Comparison of ENCODE assay signal across 18 cellular contexts in genomic region chr5:128305341-128305740, GRCh38.
DNase-seq lines count a peak whose midpoint lies in the region; ATAC-seq and TF ChIP-seq lines count a peak whose summit lies in the region.
"Had no signal": no experiment of that assay in that cellular context is flagged by ENCODE, and none has a peak within 500 bp of the region (broad histone marks: within the 10 kb centered on the region; RNA-seq: fewer than 3 reads in every experiment).

No MANE protein-coding gene starts in this region.

- H3K4me1 ChIP-seq in IMR-90 (ENCODE audit: control insufficient read depth, insufficient read depth, low read length) (no peaks in the 10 kb centered on the region), trophoblast cell (ENCODE audit: control insufficient read depth in 1 of 2, insufficient read depth in 2 of 2, low read length in 2 of 2) (no peaks in the 10 kb centered on the region)
- H3K4me1 ChIP-seq: BE2C; BLaER1 treated with 17β-estradiol and CSF1 and Interleukin-3, amounts not matched to agents 10 nM and 100 nM had no signal

- no peaks in the 10 kb centered on the region for H3K36me3 Mint-ChIP-seq in Calu3 (ENCODE audit: insufficient read depth, unreplicated experiment)
- peaks cover 34% of the 10 kb centered on the region for H3K36me3 Mint-ChIP-seq in chondrocyte (ENCODE audit: low read depth)
- H3K36me3 Mint-ChIP-seq: CD8-positive, alpha-beta memory T cell had no signal

- H3K4me2 ChIP-seq in IMR-90 (ENCODE audit: low read depth, low read length) (no peak overlapping the region), trophoblast cell (ENCODE audit: low read length) (no peak overlapping the region)
- H3K4me2 ChIP-seq: BLaER1 treated with 17β-estradiol and CSF1 and Interleukin-3, amounts not matched to agents 10 nM and 100 nM had no signal

- H3K56ac ChIP-seq in IMR-90 (ENCODE audit: extremely low read depth, insufficient read depth, low read length): no peak overlapping the region

- dilution Hi-C loops in IMR-90 (cut with HindIII; ENCODE audit: low sequenced_read_pairs, unreplicated experiment): no loop called here

- in situ Hi-C loops in IMR-90 (cut with MboI; ENCODE audit: low sequenced_read_pairs): no loop called here

- H4K91ac ChIP-seq in IMR-90 (ENCODE audit: insufficient read depth, low read depth, low read length) (no peak overlapping the region), trophoblast cell (ENCODE audit: low read depth, low read length) (no peak overlapping the region)

- DNase-seq in Calu3 (peak; percentile 11), IMR-90 (peak; percentile 7), chondrocyte (ENCODE audit: low spot score) (no peak), trophoblast cell (peak; percentile 94 to 97), NCI-H1105 (lab: John Stamatoyannopoulos, UW) (no peak)
- DNase-seq: AML-193; BE2C; CD4-positive, alpha-beta T cell; CD8-positive, alpha-beta memory T cell; DMS53; DMS79 treated with DMSO at 0.1 percent for 48 hours; GF-D8; H7 had no signal

- no peak overlapping the region for H3K4me3 Mint-ChIP-seq in Calu3 (ENCODE audit: low read depth, unreplicated experiment)
- no peak overlapping the region for H3K4me3 Mint-ChIP-seq in chondrocyte (ENCODE audit: unreplicated experiment)
- H3K4me3 Mint-ChIP-seq: CD14-positive monocyte; CD4-positive, alpha-beta T cell; CD8-positive, alpha-beta memory T cell had no signal

- no peak overlapping the region for H2BK12ac ChIP-seq in trophoblast cell (ENCODE audit: low read length)

- H2BK5ac ChIP-seq in IMR-90 (ENCODE audit: low read depth, low read length, poor library complexity, severe bottlenecking) (no peak overlapping the region), trophoblast cell (ENCODE audit: low read depth, low read length, poor library complexity) (no peak overlapping the region)

- H3K9me3 Mint-ChIP-seq in Calu3 (ENCODE audit: low read depth, unreplicated experiment) (no peaks in the 10 kb centered on the region), chondrocyte (ENCODE audit: low read depth) (no peaks in the 10 kb centered on the region)
- H3K9me3 Mint-ChIP-seq: CD4-positive, alpha-beta T cell had no signal

- H3K27me3 ChIP-seq in IMR-90 (ENCODE audit: control insufficient read depth, insufficient read depth, low read length): no peaks in the 10 kb centered on the region
- no peaks in the 10 kb centered on the region for H3K27me3 ChIP-seq in trophoblast cell (ENCODE audit: insufficient read depth, low read length)
- H3K27me3 ChIP-seq: BE2C; BLaER1 treated with 17β-estradiol and CSF1 and Interleukin-3, amounts not matched to agents 10 nM and 100 nM had no signal

- H4K20me1 ChIP-seq in IMR-90 (ENCODE audit: insufficient read depth, low read length): no peaks in the 10 kb centered on the region
- H4K20me1 ChIP-seq: BLaER1 treated with 17β-estradiol and CSF1 and Interleukin-3, amounts not matched to agents 10 nM and 100 nM had no signal

- BruUV-seq in Calu3 (replicated peaks; lab: Mats Ljungman, UMichigan): no TSS peak
- BruUV-seq in IMR-90 (replicated peaks; lab: Mats Ljungman, UMichigan): TSS peak; percentile 79

- H3K4me3 ChIP-seq in IMR-90 (ENCODE audit: insufficient read depth, low read depth, low read length) (no peak overlapping the region), trophoblast cell (ENCODE audit: low read depth, low read length) (no peak overlapping the region)
- H3K4me3 ChIP-seq: BLaER1 treated with 17β-estradiol and CSF1 and Interleukin-3, amounts not matched to agents 10 nM and 100 nM had no signal

- TF ChIP-seq CTCF in Calu3 (IDR thresholded peaks at IDR 0.05; ENCODE audit: unreplicated experiment) (no peak), IMR-90 (conservative IDR thresholded peaks at IDR 0.05; ENCODE audit: low read depth, low read length) (no peak), chondrocyte (IDR thresholded peaks at IDR 0.05) (no peak)

- no peaks in the 10 kb centered on the region for H3K9me3 ChIP-seq in IMR-90 (ENCODE audit: control insufficient read depth, insufficient read depth, low read length)
- no peaks in the 10 kb centered on the region for H3K9me3 ChIP-seq in trophoblast cell (ENCODE audit: insufficient read depth, low read depth, low read length)
- H3K9me3 ChIP-seq: BE2C; BLaER1 treated with 17β-estradiol and CSF1 and Interleukin-3, amounts not matched to agents 10 nM and 100 nM had no signal

- WGBS in IMR-90 (ENCODE audit: extremely low coverage in 2 of 2, insufficient read length in 1 of 2), 2 experiments: no CpG with 5 or more reads among the region's 5 CpGs
- no CpG with 5 or more reads among the region's 5 CpGs for WGBS in trophoblast cell (ENCODE audit: extremely low coverage, insufficient coverage, insufficient read length)

- H3K18ac ChIP-seq in IMR-90 (ENCODE audit: low read depth, low read length) (no peak overlapping the region), trophoblast cell (ENCODE audit: low read length) (no peak overlapping the region)

- no peak for TF ChIP-seq RAD21 in IMR-90 (IDR thresholded peaks at IDR 0.05; ENCODE audit: low read length)

- H3K79me2 ChIP-seq in trophoblast cell (ENCODE audit: control insufficient read depth, insufficient read depth, low read length, poor library complexity): no peaks in the 10 kb centered on the region

- 0 out of 2 replicates have a peak, but pooled peaks cover 2% of the 10 kb centered on the region for H3K9me1 ChIP-seq in IMR-90 (ENCODE audit: insufficient read depth, low read length)

- H3K36me3 ChIP-seq in IMR-90 (ENCODE audit: control insufficient read depth, insufficient read depth, low read length): peaks cover 22% of the 10 kb centered on the region
- peaks cover 0 to 8% of the 10 kb centered on the region in 2 experiments for H3K36me3 ChIP-seq in trophoblast cell (ENCODE audit: control insufficient read depth in 1 of 2, insufficient read depth in 2 of 2, low read length in 2 of 2)
- H3K36me3 ChIP-seq: BE2C; BLaER1 treated with 17β-estradiol and CSF1 and Interleukin-3, amounts not matched to agents 10 nM and 100 nM had no signal

- H3K27ac Mint-ChIP-seq in Calu3 (ENCODE audit: unreplicated experiment) (no peak overlapping the region), chondrocyte (ENCODE audit: unreplicated experiment) (peak overlapping the region; percentile 12)
- H3K27ac Mint-ChIP-seq: CD14-positive monocyte; CD4-positive, alpha-beta T cell; CD8-positive, alpha-beta memory T cell had no signal

- H2BK15ac ChIP-seq in IMR-90 (ENCODE audit: low read depth, low read length): no peak overlapping the region

- no peaks in the 10 kb centered on the region for H3K27me3 Mint-ChIP-seq in Calu3 (ENCODE audit: unreplicated experiment)
- no peaks in the 10 kb centered on the region for H3K27me3 Mint-ChIP-seq in chondrocyte (ENCODE audit: low read depth)
- H3K27me3 Mint-ChIP-seq: CD4-positive, alpha-beta T cell; CD8-positive, alpha-beta memory T cell had no signal

- H2AFZ ChIP-seq in IMR-90 (replicated peaks; ENCODE audit: low read length, poor library complexity) (no peak overlapping the region), trophoblast cell (ENCODE audit: insufficient read depth, low read length, poor library complexity) (no peak overlapping the region)

- H2AK5ac ChIP-seq in IMR-90 (ENCODE audit: low read depth, low read length) (no peak overlapping the region), trophoblast cell (ENCODE audit: low read length) (no peak overlapping the region)

- intact Hi-C loops in Calu3 (cut with micrococcal nuclease; ENCODE audit: unreplicated experiment): no loop called here
- intact Hi-C loops in IMR-90 (cut with micrococcal nuclease): no loop called here

- H3K27ac ChIP-seq in IMR-90 (ENCODE audit: insufficient read depth, low read length): no peak overlapping the region
- H3K27ac ChIP-seq in trophoblast cell (ENCODE audit: low read depth, low read length): no peak overlapping the region
- H3K27ac ChIP-seq: BLaER1 treated with 17β-estradiol and CSF1 and Interleukin-3, amounts not matched to agents 10 nM and 100 nM had no signal

- H2BK120ac ChIP-seq in IMR-90 (ENCODE audit: low read depth, low read length): no peak overlapping the region
- H2BK120ac ChIP-seq in trophoblast cell (ENCODE audit: insufficient read depth, low read length, poor library complexity): no peak overlapping the region

- H3K79me1 ChIP-seq in IMR-90 (ENCODE audit: low read depth in 1 of 2, low read length in 2 of 2) (no peaks in the 10 kb centered on the region; a peak in 1 of 4 replicates), trophoblast cell (ENCODE audit: low read length) (no peaks in the 10 kb centered on the region)

- no peaks in the 10 kb centered on the region for H3K4me1 Mint-ChIP-seq in Calu3 (ENCODE audit: low read depth, unreplicated experiment)
- peaks cover 32% of the 10 kb centered on the region for H3K4me1 Mint-ChIP-seq in chondrocyte (ENCODE audit: low read depth)
- H3K4me1 Mint-ChIP-seq: CD14-positive monocyte; CD8-positive, alpha-beta memory T cell had no signal

- H3K14ac ChIP-seq in IMR-90 (replicated peaks; ENCODE audit: low read depth, low read length) (no peak overlapping the region), trophoblast cell (ENCODE audit: low read length) (no peak overlapping the region)

- TF ChIP-seq POLR2A in IMR-90 (IDR thresholded peaks at IDR 0.05; ENCODE audit: low read depth, low read length): no peak

- POLR2A ChIA-PET in IMR-90 (lab: Charles Lee; ENCODE audit: unreplicated experiment): no interaction called here

- H2AK9ac ChIP-seq in IMR-90 (replicated peaks; ENCODE audit: low read depth, low read length, poor library complexity): no peak overlapping the region

- H3K4ac ChIP-seq in IMR-90 (ENCODE audit: low read depth, low read length) (no peak overlapping the region), trophoblast cell (ENCODE audit: low read depth, low read length) (no peak overlapping the region)

- CTCF ChIA-PET in Calu3 (lab: Charles Lee) (no interaction called here), IMR-90 (lab: Yijun Ruan, JAX) (interaction anchor here (0.8 kb wide), 1 partner anchor 13 kb away, joined by 3 read pairs; no protein-coding TSS in a partner anchor)

- no peak overlapping the region for H4K12ac ChIP-seq in trophoblast cell (ENCODE audit: low read depth, low read length)

- H4K8ac ChIP-seq in IMR-90 (ENCODE audit: low read depth in 2 of 2, low read length in 2 of 2) (no peak overlapping the region), trophoblast cell (ENCODE audit: low read depth, low read length) (no peak overlapping the region)

- no peak for ATAC-seq in IMR-90 (ENCODE audit: low read depth)
- ATAC-seq in GM18870 (IDR thresholded peaks at IDR 0.05; ENCODE audit: unreplicated experiment): no peak
- no peak for ATAC-seq in GM18519 (IDR thresholded peaks at IDR 0.05; ENCODE audit: low FRiP score, unreplicated experiment)
- ATAC-seq in HG03139 (IDR thresholded peaks at IDR 0.05; ENCODE audit: unreplicated experiment): no peak

- no peak overlapping the region for H3K23ac ChIP-seq in IMR-90 (ENCODE audit: low read depth, low read length)
- H3K23ac ChIP-seq in trophoblast cell (ENCODE audit: low read length): no peak overlapping the region

- no peak overlapping the region for H4K5ac ChIP-seq in IMR-90 (ENCODE audit: low read depth, low read length)

- no peak overlapping the region for H2BK20ac ChIP-seq in IMR-90 (ENCODE audit: low read depth, low read length)

- H3K9ac ChIP-seq in IMR-90 (ENCODE audit: low read depth, low read length) (no peak overlapping the region), trophoblast cell (ENCODE audit: low read length) (no peak overlapping the region)
- H3K9ac ChIP-seq: BLaER1 treated with 17β-estradiol and CSF1 and Interleukin-3, amounts not matched to agents 10 nM and 100 nM had no signal

TF ChIP-seq in IMR-90, 13 proteins besides CTCF, POLR2A, EP300 and RAD21 (continues in another document):
- TF ChIP-seq SMC3 (IDR thresholded peaks at IDR 0.05; ENCODE audit: low read depth, low read length): no peak

Comparison
In these comparisons a context has a peak if more than half of its experiments do, and no peak if none do; other contexts are left out.
1. DNase-seq: peak in Calu3 (single experiment), IMR-90 (single experiment) and trophoblast cell (2 of 2); none in chondrocyte (single experiment) and NCI-H1105 (single experiment).